ENCODE assay signal across 20 cellular contexts in genomic region chr20:22471156-22471836, GRCh38.
DNase-seq lines count a peak whose midpoint lies in the region; ATAC-seq and TF ChIP-seq lines count a peak whose summit lies in the region.
"Had no signal": no experiment of that assay in that cellular context is flagged by ENCODE, and none has a peak within 500 bp of the region (broad histone marks: within the 10 kb centered on the region; RNA-seq: fewer than 3 reads in every experiment).

No MANE protein-coding gene starts in this region.

- H3K27ac ChIP-seq in heart right ventricle = no peak overlapping the region
- H3K27ac ChIP-seq: epithelial cell of prostate, left ventricle myocardium inferior, prostate gland, RWPE1 had no signal

- H3K9me3 ChIP-seq in mucosa of descending colon (no peaks in the 10 kb centered on the region), heart right ventricle (no peaks in the 10 kb centered on the region)
- H3K9me3 ChIP-seq: left ventricle myocardium inferior, prostate gland had no signal

- intact Hi-C loops in mucosa of descending colon (cut with DNase I, micrococcal nuclease) (no loop called here), heart right ventricle (cut with DNase I) (no loop called here)

- peak; percentile 91 for DNase-seq in DMS53 (lab: John Stamatoyannopoulos, UW)
- DNase-seq in NCI-H2029 treated with DMSO at 0.1 percent for 48 hours (lab: John Stamatoyannopoulos, UW) = peak; percentile 35
- DNase-seq in SW480 (ENCODE audit: low spot score) = peak; percentile 36
- peak; percentile 60 to 68 (median 67) for DNase-seq in mucosa of descending colon
- no peak for DNase-seq in heart right ventricle
- DNase-seq: activated CD4-positive, alpha-beta memory T cell treated with anti-CD3 and anti-CD28 coated beads for 36 hours; activated effector memory CD4-positive, alpha-beta T cell treated with Interleukin-2 at 50 U/mL for 16 hours; activated naive CD8-positive, alpha-beta T cell treated with anti-CD3 and anti-CD28 coated beads, Interleukin-2, amount 10 ng/mL, durations not matched to agents 7 days and 5 days; DMS 273 treated with DMSO at 0.1 percent for 48 hours; GF-D8; head of caudate nucleus; left ventricle myocardium inferior; NCI-H2227 treated with DMSO at 0.1 percent for 48 hours; substantia nigra; T1000 had no signal

- H3K4me3 ChIP-seq in mucosa of descending colon (no peak overlapping the region), heart right ventricle (no peak overlapping the region)
- H3K4me3 ChIP-seq: left ventricle myocardium inferior, prostate gland had no signal

- ATAC-seq in mucosa of descending colon = peak; percentile 94
- no peak for ATAC-seq in heart right ventricle
- no peak for ATAC-seq in GM18498 (IDR thresholded peaks at IDR 0.05; ENCODE audit: unreplicated experiment)
- ATAC-seq in GM19463 (IDR thresholded peaks at IDR 0.05; ENCODE audit: unreplicated experiment) = no peak

- H3K36me3 ChIP-seq in mucosa of descending colon (ENCODE audit: low read depth) (no peaks in the 10 kb centered on the region), heart right ventricle (no peaks in the 10 kb centered on the region)
- H3K36me3 ChIP-seq: left ventricle myocardium inferior, prostate gland had no signal

- H3K4me1 ChIP-seq in mucosa of descending colon (ENCODE audit: low read depth) = no peaks in the 10 kb centered on the region
- no peaks in the 10 kb centered on the region for H3K4me1 ChIP-seq in heart right ventricle
- H3K4me1 ChIP-seq: left ventricle myocardium inferior, prostate gland had no signal

- 81 to 87% methylated on average over 9 of the region's 9 CpGs for WGBS in heart right ventricle, 2 donors

- H3K27me3 ChIP-seq in heart right ventricle = peaks cover 0 to 42% (median 18%) of the 10 kb centered on the region in 7 donors

- TF ChIP-seq CTCF in mucosa of descending colon (IDR thresholded peaks at IDR 0.05) (no peak), heart right ventricle (IDR thresholded peaks at IDR 0.05) (no peak)

Comparison
In these comparisons a context has a peak if more than half of its experiments do, and no peak if none do; other contexts are left out.
1. DNase-seq: peak in DMS53 (single experiment), NCI-H2029 treated with DMSO at 0.1 percent for 48 hours (single experiment), SW480 (single experiment) and mucosa of descending colon (3 of 3); none in heart right ventricle (0 of 2).